Comparison of ENCODE assay signal across 1 cellular context in the genomic region with DNA sequence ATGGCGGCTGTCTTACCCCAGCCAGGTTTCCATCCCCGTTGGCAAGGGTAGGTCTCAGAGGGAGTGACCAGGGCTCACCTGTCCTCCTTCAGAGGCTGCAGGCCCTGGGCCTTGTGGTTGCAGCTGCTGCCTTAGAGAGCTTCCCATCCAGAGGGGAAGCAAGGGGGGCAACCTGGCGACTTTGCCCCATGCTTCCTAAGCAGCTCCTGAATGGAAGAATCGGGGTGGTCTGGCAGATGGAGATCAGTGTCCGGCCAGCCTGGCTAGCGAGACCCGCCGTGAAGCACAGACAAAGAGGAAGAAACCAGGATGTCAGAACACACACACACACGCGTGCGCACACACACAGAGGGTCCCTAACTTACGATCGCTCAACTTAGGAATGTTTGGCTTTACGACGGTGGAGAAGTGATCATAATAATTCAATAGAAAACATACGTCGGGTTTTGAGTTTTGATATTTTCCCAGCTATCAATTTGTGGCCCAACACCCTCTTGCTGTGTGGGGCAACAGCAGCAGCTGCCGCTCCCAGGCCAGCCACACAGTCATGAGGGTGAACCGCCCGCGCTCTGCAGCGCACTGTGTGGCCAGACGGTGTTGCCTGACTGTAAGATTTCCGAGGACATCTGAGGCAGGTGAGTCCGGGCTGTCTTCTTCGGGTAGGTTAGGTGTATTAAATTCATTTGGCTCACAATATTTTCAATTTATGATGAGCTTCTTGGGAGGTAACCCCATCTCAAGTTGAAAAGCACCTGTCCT.
TF ChIP-seq lines count a peak whose summit lies in the region.

No MANE protein-coding gene starts in this region.

TF ChIP-seq in HepG2, 621 proteins besides CTCF, POLR2A, EP300 and RAD21 (continued from another document):
- TF ChIP-seq, protein P1, sequence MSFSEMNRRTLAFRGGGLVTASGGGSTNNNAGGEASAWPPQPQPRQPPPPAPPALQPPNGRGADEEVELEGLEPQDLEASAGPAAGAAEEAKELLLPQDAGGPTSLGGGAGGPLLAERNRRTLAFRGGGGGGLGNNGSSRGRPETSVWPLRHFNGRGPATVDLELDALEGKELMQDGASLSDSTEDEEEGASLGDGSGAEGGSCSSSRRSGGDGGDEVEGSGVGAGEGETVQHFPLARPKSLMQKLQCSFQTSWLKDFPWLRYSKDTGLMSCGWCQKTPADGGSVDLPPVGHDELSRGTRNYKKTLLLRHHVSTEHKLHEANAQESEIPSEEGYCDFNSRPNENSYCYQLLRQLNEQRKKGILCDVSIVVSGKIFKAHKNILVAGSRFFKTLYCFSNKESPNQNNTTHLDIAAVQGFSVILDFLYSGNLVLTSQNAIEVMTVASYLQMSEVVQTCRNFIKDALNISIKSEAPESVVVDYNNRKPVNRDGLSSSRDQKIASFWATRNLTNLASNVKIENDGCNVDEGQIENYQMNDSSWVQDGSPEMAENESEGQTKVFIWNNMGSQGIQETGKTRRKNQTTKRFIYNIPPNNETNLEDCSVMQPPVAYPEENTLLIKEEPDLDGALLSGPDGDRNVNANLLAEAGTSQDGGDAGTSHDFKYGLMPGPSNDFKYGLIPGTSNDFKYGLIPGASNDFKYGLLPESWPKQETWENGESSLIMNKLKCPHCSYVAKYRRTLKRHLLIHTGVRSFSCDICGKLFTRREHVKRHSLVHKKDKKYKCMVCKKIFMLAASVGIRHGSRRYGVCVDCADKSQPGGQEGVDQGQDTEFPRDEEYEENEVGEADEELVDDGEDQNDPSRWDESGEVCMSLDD (CRISPR knock-in tag; IDR thresholded peaks at IDR 0.05; ENCODE audit: borderline replicate concordance): no peak
- no peak for TF ChIP-seq RFX3 (CRISPR knock-in tag; IDR thresholded peaks at IDR 0.05)
- TF ChIP-seq, protein P2, sequence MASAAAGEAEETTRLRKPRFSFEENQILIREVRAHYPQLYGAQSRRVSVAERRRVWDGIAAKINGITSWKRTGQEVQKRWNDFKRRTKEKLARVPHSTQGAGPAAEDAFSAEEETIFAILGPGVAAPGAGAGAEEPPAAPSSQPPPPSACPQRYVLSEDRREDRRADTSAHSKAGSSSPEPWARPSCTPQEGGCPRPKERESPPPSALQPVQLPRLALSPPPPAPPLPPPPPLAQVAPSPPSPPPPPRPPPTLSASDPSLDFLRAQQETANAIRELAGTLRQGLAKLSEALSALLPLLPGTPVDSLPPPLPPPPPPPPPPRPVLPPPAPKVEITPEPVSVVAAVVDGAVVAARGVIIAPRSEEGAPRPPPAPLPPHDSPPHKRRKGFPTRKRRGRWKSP (CRISPR knock-in tag; IDR thresholded peaks at IDR 0.05): no peak
- no peak for TF ChIP-seq ZNF354B (CRISPR knock-in tag; IDR thresholded peaks at IDR 0.05)
- TF ChIP-seq ZNF17 (CRISPR knock-in tag; IDR thresholded peaks at IDR 0.05): no peak
- 0 out of 2 replicates have a peak, but pooled peaks have one; percentile 3 for TF ChIP-seq POLR2G (IDR thresholded peaks at IDR 0.05; ENCODE audit: low read depth, low read length)
- no peak for TF ChIP-seq ZNF44 (CRISPR knock-in tag; IDR thresholded peaks at IDR 0.05)
- TF ChIP-seq POLR2AphosphoS5 (IDR thresholded peaks at IDR 0.05; ENCODE audit: low read depth, low read length): no peak
- TF ChIP-seq TEAD2 (CRISPR knock-in tag; IDR thresholded peaks at IDR 0.05): no peak
